1 cellular context compared by ENCODE assay signal in the genomic region with DNA sequence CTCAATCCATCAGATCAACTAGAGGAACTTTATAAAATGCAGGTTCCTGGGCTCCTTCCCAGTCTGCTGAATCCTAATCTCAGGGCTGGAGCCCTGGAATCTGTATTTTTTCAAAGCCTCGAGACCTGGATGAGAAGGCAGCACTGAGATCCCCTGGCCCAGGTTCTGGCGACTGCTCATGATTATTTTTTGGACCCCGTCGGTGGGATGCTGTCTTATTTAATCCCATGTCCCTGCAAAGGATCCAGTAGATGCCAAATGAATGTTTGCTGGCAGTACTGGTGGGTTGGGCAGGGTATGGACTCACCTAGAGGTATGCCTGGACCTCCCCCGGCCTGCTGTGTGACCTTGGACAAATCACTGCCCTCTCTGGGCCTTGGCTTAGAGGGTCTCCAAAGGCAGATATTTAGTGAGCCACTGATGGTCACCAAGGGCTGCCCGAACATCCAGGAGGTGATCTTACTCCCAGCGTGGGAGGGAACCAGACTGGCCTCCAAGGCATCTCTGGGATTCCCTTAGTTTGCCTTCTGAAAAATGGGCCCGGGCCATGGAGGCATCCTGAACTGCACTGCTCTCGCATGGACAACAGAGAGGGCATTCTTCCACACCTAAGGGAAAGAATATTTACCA.
TF ChIP-seq lines count a peak whose summit lies in the region.

No MANE protein-coding gene starts in this region.

TF ChIP-seq in K562, 482 proteins besides CTCF, POLR2A, EP300 and RAD21 (continued from another document):
- TF ChIP-seq, protein P1, sequence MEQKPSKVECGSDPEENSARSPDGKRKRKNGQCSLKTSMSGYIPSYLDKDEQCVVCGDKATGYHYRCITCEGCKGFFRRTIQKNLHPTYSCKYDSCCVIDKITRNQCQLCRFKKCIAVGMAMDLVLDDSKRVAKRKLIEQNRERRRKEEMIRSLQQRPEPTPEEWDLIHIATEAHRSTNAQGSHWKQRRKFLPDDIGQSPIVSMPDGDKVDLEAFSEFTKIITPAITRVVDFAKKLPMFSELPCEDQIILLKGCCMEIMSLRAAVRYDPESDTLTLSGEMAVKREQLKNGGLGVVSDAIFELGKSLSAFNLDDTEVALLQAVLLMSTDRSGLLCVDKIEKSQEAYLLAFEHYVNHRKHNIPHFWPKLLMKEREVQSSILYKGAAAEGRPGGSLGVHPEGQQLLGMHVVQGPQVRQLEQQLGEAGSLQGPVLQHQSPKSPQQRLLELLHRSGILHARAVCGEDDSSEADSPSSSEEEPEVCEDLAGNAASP (IDR thresholded peaks at IDR 0.05): no peak
- TF ChIP-seq NR1H2 (CRISPR knock-in tag; IDR thresholded peaks at IDR 0.05) (no peak), PCBP1 (IDR thresholded peaks at IDR 0.05; ENCODE audit: low read depth, low read length, poor library complexity, severe bottlenecking) (no peak), U2AF2 (optimal IDR thresholded peaks at IDR 0.05; ENCODE audit: low read depth, low read length) (no peak), MXI1 (IDR thresholded peaks at IDR 0.05; ENCODE audit: low read depth, low read length) (no peak), HDAC1 (IDR thresholded peaks at IDR 0.05) (no peak), HDAC2 (IDR thresholded peaks at IDR 0.05) (no peak), RBM25 (IDR thresholded peaks at IDR 0.05; ENCODE audit: low read depth, low read length, severe bottlenecking) (peak; percentile 38), ZFP36 (IDR thresholded peaks at IDR 0.05; ENCODE audit: low read depth, low read length, partially characterized antibody) (peak; percentile 57), PHTF2 (CRISPR knock-in tag; IDR thresholded peaks at IDR 0.05) (no peak), BCOR (IDR thresholded peaks at IDR 0.05) (peak; percentile 27; the same call in 1 of the 2 replicates), CBFA2T3 (IDR thresholded peaks at IDR 0.05) (peak; percentile 88), ZBTB17 (CRISPR knock-in tag; IDR thresholded peaks at IDR 0.05) (no peak), HSF4 (CRISPR knock-in tag; IDR thresholded peaks at IDR 0.05; ENCODE audit: borderline replicate concordance) (no peak), MCM5 (IDR thresholded peaks at IDR 0.05; ENCODE audit: low read depth) (no peak), SLC30A9 (CRISPR knock-in tag; IDR thresholded peaks at IDR 0.05) (no peak), PHF20 (IDR thresholded peaks at IDR 0.05; ENCODE audit: partially characterized antibody) (no peak), HDGF (IDR thresholded peaks at IDR 0.05) (no peak), FOS (IDR thresholded peaks at IDR 0.05; ENCODE audit: extremely low read depth, insufficient read length) (peak; percentile 71), ELF1 (tag; IDR thresholded peaks at IDR 0.05) (no peak), BACH1 (tag; IDR thresholded peaks at IDR 0.05) (no peak), ZNF24 (IDR thresholded peaks at IDR 0.05) (no peak), RBM34 (IDR thresholded peaks at IDR 0.05; ENCODE audit: borderline replicate concordance, insufficient read depth, low read length) (no peak)
- TF ChIP-seq, protein P2, sequence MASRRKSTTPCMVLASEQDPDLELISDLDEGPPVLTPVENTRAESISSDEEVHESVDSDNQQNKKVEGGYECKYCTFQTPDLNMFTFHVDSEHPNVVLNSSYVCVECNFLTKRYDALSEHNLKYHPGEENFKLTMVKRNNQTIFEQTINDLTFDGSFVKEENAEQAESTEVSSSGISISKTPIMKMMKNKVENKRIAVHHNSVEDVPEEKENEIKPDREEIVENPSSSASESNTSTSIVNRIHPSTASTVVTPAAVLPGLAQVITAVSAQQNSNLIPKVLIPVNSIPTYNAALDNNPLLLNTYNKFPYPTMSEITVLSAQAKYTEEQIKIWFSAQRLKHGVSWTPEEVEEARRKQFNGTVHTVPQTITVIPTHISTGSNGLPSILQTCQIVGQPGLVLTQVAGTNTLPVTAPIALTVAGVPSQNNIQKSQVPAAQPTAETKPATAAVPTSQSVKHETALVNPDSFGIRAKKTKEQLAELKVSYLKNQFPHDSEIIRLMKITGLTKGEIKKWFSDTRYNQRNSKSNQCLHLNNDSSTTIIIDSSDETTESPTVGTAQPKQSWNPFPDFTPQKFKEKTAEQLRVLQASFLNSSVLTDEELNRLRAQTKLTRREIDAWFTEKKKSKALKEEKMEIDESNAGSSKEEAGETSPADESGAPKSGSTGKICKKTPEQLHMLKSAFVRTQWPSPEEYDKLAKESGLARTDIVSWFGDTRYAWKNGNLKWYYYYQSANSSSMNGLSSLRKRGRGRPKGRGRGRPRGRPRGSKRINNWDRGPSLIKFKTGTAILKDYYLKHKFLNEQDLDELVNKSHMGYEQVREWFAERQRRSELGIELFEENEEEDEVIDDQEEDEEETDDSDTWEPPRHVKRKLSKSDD (conservative IDR thresholded peaks at IDR 0.05; ENCODE audit: low read length): no peak
- TF ChIP-seq, protein P3, sequence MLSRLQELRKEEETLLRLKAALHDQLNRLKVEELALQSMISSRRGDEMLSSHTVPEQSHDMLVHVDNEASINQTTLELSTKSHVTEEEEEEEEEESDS (CRISPR knock-in tag; IDR thresholded peaks at IDR 0.05): no peak
